Comparison of ENCODE assay signal across 8 cellular contexts in the genomic region with DNA sequence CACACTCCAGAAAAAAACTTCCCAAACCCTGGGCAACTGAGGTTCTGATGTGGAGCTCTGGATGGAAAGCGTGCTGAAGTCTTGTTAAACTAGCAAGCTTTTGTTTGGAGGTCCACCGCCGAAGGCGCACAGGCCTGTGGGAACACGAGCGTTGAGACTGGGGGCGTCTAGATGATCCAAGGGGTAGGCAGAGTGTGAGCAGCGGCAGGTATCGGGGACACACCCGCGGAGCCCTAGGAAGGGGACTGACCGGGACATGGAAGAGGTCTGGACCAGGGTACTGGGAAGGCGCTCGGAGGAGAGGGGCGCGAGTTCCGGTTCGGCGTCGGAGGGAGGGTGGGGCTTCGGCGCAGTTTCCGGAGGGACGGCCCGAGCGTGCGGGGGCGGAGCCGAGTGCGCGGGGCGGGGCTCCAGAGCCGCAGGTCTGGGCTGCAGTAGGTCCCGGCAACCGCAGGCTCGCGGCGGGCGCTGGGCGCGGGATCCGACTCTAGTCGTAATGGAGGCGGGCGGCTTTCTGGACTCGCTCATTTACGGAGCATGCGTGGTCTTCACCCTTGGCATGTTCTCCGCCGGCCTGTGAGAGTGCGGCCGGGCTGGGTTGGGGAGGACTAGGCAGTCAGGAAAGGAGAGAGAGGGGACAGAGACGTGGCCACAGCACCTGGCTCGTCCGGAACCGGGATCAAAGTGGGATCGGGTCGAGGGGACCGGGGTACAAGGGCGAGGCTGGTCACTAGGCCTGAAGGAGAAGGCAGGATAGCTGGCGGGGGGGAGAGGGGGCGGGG. TPM values are rescaled to one million over a fixed set of nuclear protein-coding genes. Genes with fewer than 3 reads are reported as not detected.
DNase-seq lines count a peak whose midpoint lies in the region; ATAC-seq and TF ChIP-seq lines count a peak whose summit lies in the region.

A gene with protein sequence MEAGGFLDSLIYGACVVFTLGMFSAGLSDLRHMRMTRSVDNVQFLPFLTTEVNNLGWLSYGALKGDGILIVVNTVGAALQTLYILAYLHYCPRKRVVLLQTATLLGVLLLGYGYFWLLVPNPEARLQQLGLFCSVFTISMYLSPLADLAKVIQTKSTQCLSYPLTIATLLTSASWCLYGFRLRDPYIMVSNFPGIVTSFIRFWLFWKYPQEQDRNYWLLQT (plus strand): TSS at position 437 of the 782 bp plus-strand sequence. CDS start 60 bp downstream, at position 497.

- H3K4me1 ChIP-seq in parathyroid adenoma (no peaks in the 10 kb centered on the region), tibial artery (peaks cover 0 to 41% (median 34%) of the 10 kb centered on the region in 4 donors)

- H3K9me3 Mint-ChIP-seq in activated naive CD8-positive, alpha-beta T cell treated with anti-CD3 and anti-CD28 coated beads, Interleukin-2, amount 10 ng/mL, durations not matched to agents 7 days and 5 days = no peaks in the 10 kb centered on the region

- peak within 1 kb of the TSS; percentile 86 for H2AFZ ChIP-seq in parathyroid adenoma

- DNase-seq in GM12864 (ENCODE audit: low read depth) (peak; percentile 61), NCI-H1417 treated with DMSO at 0.1 percent for 48 hours (lab: John Stamatoyannopoulos, UW) (peak; percentile 76), SW 1271 (lab: John Stamatoyannopoulos, UW) (peak; percentile 54 to 79), Right ventricle myocardium inferior (ENCODE audit: missing footprints) (peak; percentile 98), tibial artery (peak; percentile 91 to 97)
- DNase-seq in activated naive CD8-positive, alpha-beta T cell treated with anti-CD3 and anti-CD28 coated beads, Interleukin-2, amount 10 ng/mL, durations not matched to agents 7 days and 5 days = peak; percentile 98

- intact Hi-C loops in Right ventricle myocardium inferior (cut with DNase I) = loop anchor here (2.0 kb wide), 1 partner anchor 31 kb away; no protein-coding TSS in a partner anchor
- intact Hi-C loops in tibial artery (cut with DNase I; ENCODE audit: low total_unique reads) = no loop called here

- H3K27ac Mint-ChIP-seq in activated naive CD8-positive, alpha-beta T cell treated with anti-CD3 and anti-CD28 coated beads, Interleukin-2, amount 10 ng/mL, durations not matched to agents 7 days and 5 days = peak within 1 kb of the TSS; percentile 95

- H3K4me1 Mint-ChIP-seq in activated naive CD8-positive, alpha-beta T cell treated with anti-CD3 and anti-CD28 coated beads, Interleukin-2, amount 10 ng/mL, durations not matched to agents 7 days and 5 days = peaks cover 29% of the 10 kb centered on the region

- no peak for TF ChIP-seq CTCF in GM12864 (IDR thresholded peaks at IDR 0.05; ENCODE audit: low read depth, low read length, missing control alignments)
- TF ChIP-seq CTCF in parathyroid adenoma (IDR thresholded peaks at IDR 0.05) = peak; percentile 11
- TF ChIP-seq CTCF in tibial artery (IDR thresholded peaks at IDR 0.05) = peak; percentile 46 to 67

- H3K27ac ChIP-seq in parathyroid adenoma = peak within 1 kb of the TSS; percentile 98
- peak within 1 kb of the TSS; percentile 93 to 97 for H3K27ac ChIP-seq in tibial artery

- H3K9me3 ChIP-seq in parathyroid adenoma (ENCODE audit: control insufficient read depth, low read length) = no peaks in the 10 kb centered on the region
- no peaks in the 10 kb centered on the region for H3K9me3 ChIP-seq in tibial artery

- peak within 1 kb of the TSS; percentile 7 for H3K9ac ChIP-seq in parathyroid adenoma

- peak within 1 kb of the TSS; percentile 99 for H3K4me2 ChIP-seq in parathyroid adenoma (ENCODE audit: low read length)

- no peaks in the 10 kb centered on the region for H3K79me2 ChIP-seq in parathyroid adenoma

- no peaks in the 10 kb centered on the region for H3K27me3 Mint-ChIP-seq in activated naive CD8-positive, alpha-beta T cell treated with anti-CD3 and anti-CD28 coated beads, Interleukin-2, amount 10 ng/mL, durations not matched to agents 7 days and 5 days

- ATAC-seq in HG02763 (IDR thresholded peaks at IDR 0.05; ENCODE audit: unreplicated experiment) (peak; percentile 84), Right ventricle myocardium inferior (peak; percentile 96)
- ATAC-seq in activated naive CD8-positive, alpha-beta T cell treated with anti-CD3 and anti-CD28 coated beads, Interleukin-2, amount 10 ng/mL, durations not matched to agents 7 days and 5 days (ENCODE audit: low read depth) = peak; percentile 76

- H3K36me3 ChIP-seq in parathyroid adenoma (ENCODE audit: control insufficient read depth, insufficient read depth, low read length) = no peaks in the 10 kb centered on the region
- H3K36me3 ChIP-seq in tibial artery = peaks cover 0 to 36% (median 0%) of the 10 kb centered on the region in 3 donors

- H3K4me3 ChIP-seq in GM12864 (ENCODE audit: low read depth, low read length) (peak within 1 kb of the TSS; percentile 74), parathyroid adenoma (ENCODE audit: low read depth, low read length) (peak within 1 kb of the TSS; percentile 79), tibial artery (peak within 1 kb of the TSS; percentile 64 to 75)

- no peaks in the 10 kb centered on the region for H3K27me3 ChIP-seq in parathyroid adenoma (ENCODE audit: control insufficient read depth, insufficient read depth, low read length)
- H3K27me3 ChIP-seq in tibial artery = peaks cover 0 to 9% of the 10 kb centered on the region in 2 donors

- peaks cover 12% of the 10 kb centered on the region for H3K36me3 Mint-ChIP-seq in activated naive CD8-positive, alpha-beta T cell treated with anti-CD3 and anti-CD28 coated beads, Interleukin-2, amount 10 ng/mL, durations not matched to agents 7 days and 5 days

- POLR2A ChIA-PET in activated naive CD8-positive, alpha-beta T cell treated with anti-CD3 and anti-CD28 coated beads, Interleukin-2, amount 10 ng/mL, durations not matched to agents 7 days and 5 days (lab: Charles Lee) = interaction anchor here (0.5 to 1.6 kb wide), 8 partner anchors 8 to 181 kb away, joined by 3 to 7 read pairs (median 4); partner anchors contain the start of genes EFNA1 and KRTCAP2

- H3K4me3 Mint-ChIP-seq in activated naive CD8-positive, alpha-beta T cell treated with anti-CD3 and anti-CD28 coated beads, Interleukin-2, amount 10 ng/mL, durations not matched to agents 7 days and 5 days = peak within 1 kb of the TSS; percentile 91

RNA-seq across cellular contexts. Expression of the gene that starts here (rescaled TPM):
- 10 to 100 TPM; 40.7 to 45.0 TPM for total RNA-seq in activated naive CD8-positive, alpha-beta T cell treated with anti-CD3 and anti-CD28 coated beads, Interleukin-2, amount 10 ng/mL, durations not matched to agents 7 days and 5 days
- 9.3 TPM for total RNA-seq in Right ventricle myocardium inferior

Comparison
In these comparisons a context has a peak if more than half of its experiments do, and no peak if none do; other contexts are left out.
1. Peak in every context shown above with its lines: DNase-seq, ATAC-seq, H3K4me3 ChIP-seq and H3K27ac ChIP-seq.